9 cellular contexts compared by ENCODE assay signal in the genomic region with DNA sequence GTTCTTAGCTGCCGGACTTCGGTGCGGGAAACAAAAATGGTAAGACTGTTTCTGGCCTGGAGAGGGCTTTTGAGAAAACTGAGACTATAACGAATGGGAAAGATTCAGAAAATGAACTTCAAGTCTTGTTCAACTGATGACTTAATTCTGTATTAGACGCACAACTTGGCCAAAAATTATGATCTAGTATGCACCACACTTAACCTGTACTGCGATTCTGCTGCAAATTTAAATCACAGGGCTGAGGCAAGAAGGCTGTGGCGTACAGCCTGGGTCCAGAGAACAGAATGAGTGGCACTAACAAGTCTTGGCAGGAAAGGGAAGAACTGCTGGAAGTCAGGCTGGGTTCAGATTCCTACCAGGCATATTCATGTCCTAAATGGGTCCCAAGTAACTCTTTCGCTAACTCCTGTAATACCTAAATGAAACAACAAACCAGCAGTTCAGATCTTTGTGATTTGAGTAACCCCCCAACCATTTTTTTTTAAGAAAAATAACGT. TPM values are rescaled to one million over a fixed set of nuclear protein-coding genes. Genes with fewer than 3 reads are reported as not detected.
DNase-seq lines count a peak whose midpoint lies in the region; ATAC-seq and TF ChIP-seq lines count a peak whose summit lies in the region.
"Had no signal": no experiment of that assay in that cellular context is flagged by ENCODE, and none has a peak within 500 bp of the region (broad histone marks: within the 10 kb centered on the region; RNA-seq: fewer than 3 reads in every experiment).

No MANE protein-coding gene starts in this region.

- H3K27me3 Mint-ChIP-seq in activated naive CD4-positive, alpha-beta T cell treated with anti-CD3 and anti-CD28 coated beads, Interleukin-2, amount 10 ng/mL, durations not matched to agents 7 days and 5 days: peaks cover 59% of the 10 kb centered on the region

- DNase-seq in activated naive CD4-positive, alpha-beta T cell treated with anti-CD3 and anti-CD28 coated beads, Interleukin-2, amount 10 ng/mL, durations not matched to agents 7 days and 5 days: no peak
- DNase-seq in activated naive CD4-positive, alpha-beta T cell treated with Interleukin-2 at 50 U/mL for 16 hours: no peak
- peak; percentile 26 for DNase-seq in choroid plexus epithelial cell (ENCODE audit: low read depth)
- DNase-seq in tibial artery: no peak
- DNase-seq in Peyer's patch: no peak
- DNase-seq in NCI-H1048 (lab: John Stamatoyannopoulos, UW): no peak
- DNase-seq: NCI-H510A treated with DMSO at 0.1 percent for 48 hours had no signal

- TF ChIP-seq POLR2A in Peyer's patch (IDR thresholded peaks at IDR 0.05): no peak

- H3K9me3 Mint-ChIP-seq in activated naive CD4-positive, alpha-beta T cell treated with anti-CD3 and anti-CD28 coated beads, Interleukin-2, amount 10 ng/mL, durations not matched to agents 7 days and 5 days: peaks cover 19% of the 10 kb centered on the region

- H3K27me3 ChIP-seq in tibial artery (peaks cover 0 to 23% of the 10 kb centered on the region in 2 donors), Peyer's patch (peaks cover 0 to 6% of the 10 kb centered on the region in 2 donors)

- peak overlapping the region; percentile 71 for H3K4me3 Mint-ChIP-seq in activated naive CD4-positive, alpha-beta T cell treated with anti-CD3 and anti-CD28 coated beads, Interleukin-2, amount 10 ng/mL, durations not matched to agents 7 days and 5 days

- H3K36me3 Mint-ChIP-seq in activated naive CD4-positive, alpha-beta T cell treated with anti-CD3 and anti-CD28 coated beads, Interleukin-2, amount 10 ng/mL, durations not matched to agents 7 days and 5 days: peaks cover 23% of the 10 kb centered on the region

- intact Hi-C loops in tibial artery (cut with DNase I; ENCODE audit: low total_unique reads): no loop called here

- H3K4me1 Mint-ChIP-seq in activated naive CD4-positive, alpha-beta T cell treated with anti-CD3 and anti-CD28 coated beads, Interleukin-2, amount 10 ng/mL, durations not matched to agents 7 days and 5 days: peaks cover 9% of the 10 kb centered on the region

- H3K36me3 ChIP-seq in mesodermal cell (ENCODE audit: control insufficient read depth, insufficient read depth, low read length) (no peaks in the 10 kb centered on the region), tibial artery (peaks cover 0 to 15% (median 11%) of the 10 kb centered on the region in 3 donors), Peyer's patch (no peaks in the 10 kb centered on the region)

- no peak for TF ChIP-seq CTCF in choroid plexus epithelial cell (conservative IDR thresholded peaks at IDR 0.05; ENCODE audit: low read depth, low read length)
- no peak for TF ChIP-seq CTCF in tibial artery (IDR thresholded peaks at IDR 0.05)
- no peak for TF ChIP-seq CTCF in Peyer's patch (IDR thresholded peaks at IDR 0.05)

- H3K27ac ChIP-seq in mesodermal cell (ENCODE audit: low read depth, low read length, severe bottlenecking) (no peak overlapping the region), tibial artery (peak overlapping the region; percentile 30 to 42), Peyer's patch (no peak overlapping the region)

- CTCF ChIA-PET in activated naive CD4-positive, alpha-beta T cell treated with anti-CD3 and anti-CD28 coated beads, Interleukin-2, amount 10 ng/mL, durations not matched to agents 7 days and 5 days (lab: Charles Lee): interaction anchor here (0.9 to 1.5 kb wide), 4 partner anchors 14 to 312 kb away, joined by 3 read pairs; no protein-coding TSS in a partner anchor

- no peak overlapping the region for H3K4me3 ChIP-seq in choroid plexus epithelial cell (ENCODE audit: low read depth, low read length)
- H3K4me3 ChIP-seq in mesodermal cell (ENCODE audit: extremely low read depth, insufficient read depth, low read length, poor library complexity, severe bottlenecking): peak overlapping the region; percentile 48
- H3K4me3 ChIP-seq in tibial artery: peak overlapping the region; percentile 50 to 57
- H3K4me3 ChIP-seq in Peyer's patch: peak overlapping the region in 1 of 4 donors; percentile 52

- H3K9me3 ChIP-seq in mesodermal cell (ENCODE audit: control insufficient read depth, low read length) (peaks cover 16% of the 10 kb centered on the region), tibial artery (peaks cover 0 to 9% (median 3%) of the 10 kb centered on the region in 3 donors), Peyer's patch (peaks cover 0 to 10% (median 3%) of the 10 kb centered on the region in 4 donors)

- WGBS in mesodermal cell (ENCODE audit: insufficient coverage in 2 of 2), 2 experiments: 38 to 46% methylated on average over 6 to 7 of the region's 9 CpGs

- no peak overlapping the region for H3K27ac Mint-ChIP-seq in activated naive CD4-positive, alpha-beta T cell treated with anti-CD3 and anti-CD28 coated beads, Interleukin-2, amount 10 ng/mL, durations not matched to agents 7 days and 5 days

- H3K4me1 ChIP-seq in mesodermal cell (ENCODE audit: control insufficient read depth, insufficient read depth, low read length, poor library complexity, severe bottlenecking) (no peaks in the 10 kb centered on the region), tibial artery (peaks cover 0 to 26% (median 19%) of the 10 kb centered on the region in 4 donors), Peyer's patch (peaks cover 0 to 15% (median 4%) of the 10 kb centered on the region in 4 donors)

- ATAC-seq in HG03095 (IDR thresholded peaks at IDR 0.05; ENCODE audit: unreplicated experiment): no peak

RNA-seq across cellular contexts. Expression of a gene that starts 0.8 kb away (rescaled TPM):
- polyA plus RNA-seq in mesodermal cell (2013, experiment 1 of 2): 9.1 TPM
- 6.4 TPM for polyA plus RNA-seq in mesodermal cell (2013, experiment 2 of 2)
- 1 to 10 TPM in 2 of 4 donors, under 1 TPM in 1, not detected in 1; 0.57 to 5.8 (median 1.2) TPM for total RNA-seq in Peyer's patch

RNA-seq across cellular contexts. Expression of a gene that starts 35.9 kb away (rescaled TPM):
- 15.4 TPM for polyA plus RNA-seq in mesodermal cell (2013, experiment 1 of 2)
- 19.6 TPM for polyA plus RNA-seq in mesodermal cell (2013, experiment 2 of 2)
- 10 to 100 TPM; 33.5 to 59.0 (median 41.5) TPM for total RNA-seq in Peyer's patch

Comparison
In these comparisons a context has a peak if more than half of its experiments do, and no peak if none do; other contexts are left out.
1. H3K27ac ChIP-seq: peak in tibial artery (2 of 2); none in mesodermal cell (single experiment) and Peyer's patch (0 of 4).